In genomic region chr15:32649336-32649735, GRCh38 we compare ENCODE assay signal across 13 cellular contexts.
DNase-seq lines count a peak whose midpoint lies in the region; ATAC-seq and TF ChIP-seq lines count a peak whose summit lies in the region.
"Had no signal": no experiment of that assay in that cellular context is flagged by ENCODE, and none has a peak within 500 bp of the region (broad histone marks: within the 10 kb centered on the region; RNA-seq: fewer than 3 reads in every experiment).

No MANE protein-coding gene starts in this region.

- DNase-seq in NCI-H510A treated with DMSO at 0.1 percent for 48 hours (lab: John Stamatoyannopoulos, UW) (peak; percentile 1), NCI-H510A (lab: John Stamatoyannopoulos, UW) (no peak), NCI-H526 (lab: John Stamatoyannopoulos, UW) (peak; percentile 22 to 44), epithelial cell of esophagus (ENCODE audit: low read depth) (peak; percentile 45), retinal pigment epithelial cell (ENCODE audit: low read depth) (no peak), UCSD-AML1 (lab: John Stamatoyannopoulos, UW; ENCODE audit: unreplicated experiment) (no peak), NCI-H446 (lab: John Stamatoyannopoulos, UW) (no peak)
- DNase-seq: left cardiac atrium, NCI-H146, right cardiac atrium, T-cell had no signal

- H3K4me3 ChIP-seq in epithelial cell of esophagus (ENCODE audit: low read length) = no peak overlapping the region
- no peak overlapping the region for H3K4me3 ChIP-seq in retinal pigment epithelial cell (ENCODE audit: low read length)
- H3K4me3 ChIP-seq: BLaER1 treated with 17β-estradiol and CSF1 and Interleukin-3, amounts not matched to agents 10 nM and 100 nM had no signal

- peak; percentile 51 for TF ChIP-seq CTCF in epithelial cell of esophagus (IDR thresholded peaks at IDR 0.05; ENCODE audit: insufficient read depth, low read depth, low read length, missing control alignments)
- peak; percentile 47 for TF ChIP-seq CTCF in retinal pigment epithelial cell (conservative IDR thresholded peaks at IDR 0.05; ENCODE audit: low read depth, low read length)

- no peak for ATAC-seq in HG02642 (IDR thresholded peaks at IDR 0.05; ENCODE audit: poor library complexity, unreplicated experiment)
- ATAC-seq: left cardiac atrium, right cardiac atrium, T-cell had no signal

Comparison
In these comparisons a context has a peak if more than half of its experiments do, and no peak if none do; other contexts are left out.
1. DNase-seq: peak in NCI-H510A treated with DMSO at 0.1 percent for 48 hours (single experiment), NCI-H526 (2 of 2) and epithelial cell of esophagus (single experiment); none in NCI-H510A (single experiment), retinal pigment epithelial cell (single experiment), UCSD-AML1 (single experiment) and NCI-H446 (0 of 2).